8 cellular contexts compared by ENCODE assay signal in genomic region chr11:69638941-69639681, GRCh38. TPM values are rescaled to one million over a fixed set of nuclear protein-coding genes. Genes with fewer than 3 reads are reported as not detected.
A peak's percentile ranks its signal among the peaks of the same experiment; 100 is the strongest.
DNase-seq lines count a peak whose midpoint lies in the region; ATAC-seq and TF ChIP-seq lines count a peak whose summit lies in the region.

No MANE protein-coding gene starts in this region.

- peak overlapping the region; percentile 73 for H3K4me3 ChIP-seq in AG09309 (ENCODE audit: control insufficient read depth, low read depth, low read length)

- no peak overlapping the region for H3K4me3 Mint-ChIP-seq in activated naive CD8-positive, alpha-beta T cell treated with anti-CD3 and anti-CD28 coated beads, Interleukin-2, amount 50 U/mL, for 24 hours

- H3K27ac Mint-ChIP-seq in activated naive CD8-positive, alpha-beta T cell treated with anti-CD3 and anti-CD28 coated beads, Interleukin-2, amount 50 U/mL, for 24 hours: no peak overlapping the region

- in situ Hi-C loops in GM13976 (cut with MboI; ENCODE audit: low sequenced_read_pairs, unreplicated experiment): loop anchor here (25.0 kb wide), 1 partner anchor 352 kb away; the partner anchor contains the start of gene MYEOV

- H3K9me3 Mint-ChIP-seq in activated naive CD8-positive, alpha-beta T cell treated with anti-CD3 and anti-CD28 coated beads, Interleukin-2, amount 50 U/mL, for 24 hours: no peaks in the 10 kb centered on the region

- H3K27me3 Mint-ChIP-seq in activated naive CD8-positive, alpha-beta T cell treated with anti-CD3 and anti-CD28 coated beads, Interleukin-2, amount 50 U/mL, for 24 hours: peaks cover 49% of the 10 kb centered on the region

- intact Hi-C loops in Right ventricle myocardium superior (cut with DNase I): loop anchor here (5.0 to 10.0 kb wide), 2 partner anchors 157 to 194 kb away; partner anchors contain the start of gene LINC01488

- H3K36me3 Mint-ChIP-seq in activated naive CD8-positive, alpha-beta T cell treated with anti-CD3 and anti-CD28 coated beads, Interleukin-2, amount 50 U/mL, for 24 hours (ENCODE audit: low read depth): no peaks in the 10 kb centered on the region

- ATAC-seq in activated naive CD8-positive, alpha-beta T cell treated with anti-CD3 and anti-CD28 coated beads, Interleukin-2, amount 50 U/mL, for 24 hours: no peak
- ATAC-seq in Right ventricle myocardium superior (ENCODE audit: poor library complexity): peak; percentile 53
- ATAC-seq in GM21786 (IDR thresholded peaks at IDR 0.05; ENCODE audit: unreplicated experiment): no peak

- H3K4me1 Mint-ChIP-seq in activated naive CD8-positive, alpha-beta T cell treated with anti-CD3 and anti-CD28 coated beads, Interleukin-2, amount 50 U/mL, for 24 hours: peaks cover 36% of the 10 kb centered on the region

- TF ChIP-seq CTCF in AG09309 (IDR thresholded peaks at IDR 0.05; ENCODE audit: control insufficient read depth, insufficient read depth, low read depth, low read length, missing control alignments) (no peak), GM13976 (IDR thresholded peaks at IDR 0.05; ENCODE audit: borderline replicate concordance, control extremely low read depth, extremely low read depth, insufficient read depth, missing control alignments) (no peak)

- DNase-seq in AG09309 (ENCODE audit: low read depth) (peak; percentile 89), GM13976 (ENCODE audit: low spot score) (peak; percentile 79), NCI-H345 (lab: John Stamatoyannopoulos, UW) (peak; percentile 35), Right ventricle myocardium superior (peak; percentile 94), nucleus accumbens (lab: John Stamatoyannopoulos, UW) (peak in 41 of 56 donors; percentile 2 to 80 (median 48)), GF-D8 (lab: John Stamatoyannopoulos, UW) (no peak)
- peak; percentile 37 for DNase-seq in activated naive CD8-positive, alpha-beta T cell treated with anti-CD3 and anti-CD28 coated beads, Interleukin-2, amount 50 U/mL, for 24 hours

RNA-seq across cellular contexts. Expression of gene CCND1, which starts 1.8 kb away (rescaled TPM):
- total RNA-seq in Right ventricle myocardium superior: 136 TPM

RNA-seq across cellular contexts. Expression of gene LTO1, which starts 36.0 kb away (rescaled TPM):
- total RNA-seq in Right ventricle myocardium superior: 7.3 TPM
